Comparison of ENCODE assay signal across 1 cellular context in the genomic region with DNA sequence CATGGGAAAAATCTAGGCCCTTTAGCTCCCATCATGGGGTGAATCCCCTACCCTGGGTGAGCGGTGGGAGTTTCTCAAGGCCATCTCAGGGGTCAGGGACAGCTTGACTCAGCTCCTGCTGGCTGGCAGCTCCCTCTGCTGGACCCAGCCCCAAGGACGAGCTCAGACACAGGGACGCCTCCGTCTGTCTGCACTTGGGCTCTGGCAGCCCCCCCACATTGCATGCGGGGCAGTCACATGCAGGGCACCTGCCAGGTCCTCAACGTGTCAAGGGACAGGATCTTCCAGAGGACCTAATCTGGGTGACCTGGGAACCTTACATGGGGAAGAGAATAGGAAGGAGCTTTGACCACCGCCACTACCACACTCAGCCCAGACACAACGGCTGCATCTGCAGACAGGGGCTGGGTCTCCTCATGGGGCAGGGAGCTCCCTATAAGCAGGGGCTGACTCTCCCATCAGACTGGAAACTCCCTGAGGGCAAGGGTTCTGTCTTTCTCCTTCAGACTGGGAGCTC.
TF ChIP-seq lines count a peak whose summit lies in the region.

No MANE protein-coding gene starts in this region.

TF ChIP-seq in WTC11, 78 proteins besides CTCF, POLR2A, EP300 and RAD21 (continued from another document):
- TF ChIP-seq ZBTB21 (CRISPR knock-in tag; IDR thresholded peaks at IDR 0.05; ENCODE audit: borderline replicate concordance) = no peak
- no peak for TF ChIP-seq SMAD4 (CRISPR knock-in tag; IDR thresholded peaks at IDR 0.05)
- TF ChIP-seq SMAD3 (CRISPR knock-in tag; IDR thresholded peaks at IDR 0.05; ENCODE audit: borderline replicate concordance) = no peak
- no peak for TF ChIP-seq IRF2 (CRISPR knock-in tag; IDR thresholded peaks at IDR 0.05; ENCODE audit: borderline replicate concordance, low read depth)
- no peak for TF ChIP-seq TEAD1 (CRISPR knock-in tag; IDR thresholded peaks at IDR 0.05)
- no peak for TF ChIP-seq PRRX2 (CRISPR knock-in tag; IDR thresholded peaks at IDR 0.05)
- no peak for TF ChIP-seq JUN (CRISPR knock-in tag; IDR thresholded peaks at IDR 0.05)
- TF ChIP-seq, protein P1, sequence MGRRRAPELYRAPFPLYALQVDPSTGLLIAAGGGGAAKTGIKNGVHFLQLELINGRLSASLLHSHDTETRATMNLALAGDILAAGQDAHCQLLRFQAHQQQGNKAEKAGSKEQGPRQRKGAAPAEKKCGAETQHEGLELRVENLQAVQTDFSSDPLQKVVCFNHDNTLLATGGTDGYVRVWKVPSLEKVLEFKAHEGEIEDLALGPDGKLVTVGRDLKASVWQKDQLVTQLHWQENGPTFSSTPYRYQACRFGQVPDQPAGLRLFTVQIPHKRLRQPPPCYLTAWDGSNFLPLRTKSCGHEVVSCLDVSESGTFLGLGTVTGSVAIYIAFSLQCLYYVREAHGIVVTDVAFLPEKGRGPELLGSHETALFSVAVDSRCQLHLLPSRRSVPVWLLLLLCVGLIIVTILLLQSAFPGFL (CRISPR knock-in tag; IDR thresholded peaks at IDR 0.05; ENCODE audit: borderline replicate concordance) = no peak
- TF ChIP-seq ZNF121 (CRISPR knock-in tag; IDR thresholded peaks at IDR 0.05) = no peak
- no peak for TF ChIP-seq MYBL2 (CRISPR knock-in tag; IDR thresholded peaks at IDR 0.05)
- no peak for TF ChIP-seq SOX15 (CRISPR knock-in tag; IDR thresholded peaks at IDR 0.05)
- TF ChIP-seq FOXP1 (CRISPR knock-in tag; IDR thresholded peaks at IDR 0.05; ENCODE audit: borderline replicate concordance) = no peak
- TF ChIP-seq EMX1 (CRISPR knock-in tag; IDR thresholded peaks at IDR 0.05) = no peak
- TF ChIP-seq FOXK1 (CRISPR knock-in tag; IDR thresholded peaks at IDR 0.05) = 0 out of 2 replicates have a peak, but pooled peaks have one; percentile 19
- TF ChIP-seq, protein P2, sequence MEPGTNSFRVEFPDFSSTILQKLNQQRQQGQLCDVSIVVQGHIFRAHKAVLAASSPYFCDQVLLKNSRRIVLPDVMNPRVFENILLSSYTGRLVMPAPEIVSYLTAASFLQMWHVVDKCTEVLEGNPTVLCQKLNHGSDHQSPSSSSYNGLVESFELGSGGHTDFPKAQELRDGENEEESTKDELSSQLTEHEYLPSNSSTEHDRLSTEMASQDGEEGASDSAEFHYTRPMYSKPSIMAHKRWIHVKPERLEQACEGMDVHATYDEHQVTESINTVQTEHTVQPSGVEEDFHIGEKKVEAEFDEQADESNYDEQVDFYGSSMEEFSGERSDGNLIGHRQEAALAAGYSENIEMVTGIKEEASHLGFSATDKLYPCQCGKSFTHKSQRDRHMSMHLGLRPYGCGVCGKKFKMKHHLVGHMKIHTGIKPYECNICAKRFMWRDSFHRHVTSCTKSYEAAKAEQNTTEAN (CRISPR knock-in tag; IDR thresholded peaks at IDR 0.05) = no peak
- TF ChIP-seq, protein P3, sequence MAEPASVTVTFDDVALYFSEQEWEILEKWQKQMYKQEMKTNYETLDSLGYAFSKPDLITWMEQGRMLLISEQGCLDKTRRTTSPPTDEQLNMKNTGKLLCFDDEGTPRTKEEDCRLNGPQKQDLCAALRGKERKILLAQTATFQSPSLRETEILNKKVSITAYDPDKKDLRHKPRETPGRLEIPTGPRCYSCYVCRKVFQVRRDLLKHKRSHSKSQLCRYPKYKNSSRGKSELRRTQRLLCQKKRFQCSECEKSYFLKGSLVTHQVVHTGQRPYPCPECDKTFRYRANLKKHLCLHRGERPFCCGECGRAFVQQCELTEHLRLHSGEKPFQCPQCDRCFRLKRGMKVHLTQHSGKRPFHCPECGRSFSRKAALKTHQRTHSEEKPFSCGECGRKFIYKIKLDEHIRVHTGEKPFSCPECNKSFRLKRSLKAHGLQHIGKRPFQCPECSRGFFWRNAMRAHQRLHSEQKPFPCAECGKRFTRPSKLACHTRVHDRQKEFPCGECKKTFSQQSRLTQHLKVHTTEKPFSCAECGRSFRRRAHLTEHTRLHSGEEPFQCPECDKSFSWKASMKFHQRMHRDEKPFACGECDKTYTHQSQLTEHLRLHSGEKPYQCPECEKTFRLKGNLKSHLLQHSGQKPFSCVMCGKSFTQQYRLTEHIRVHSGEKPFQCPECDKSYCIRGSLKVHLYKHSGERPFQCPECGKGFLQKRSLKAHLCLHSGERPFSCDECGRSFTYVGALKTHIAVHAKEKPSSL (CRISPR knock-in tag; conservative IDR thresholded peaks at IDR 0.05) = no peak
- TF ChIP-seq NR3C1 (CRISPR knock-in tag; conservative IDR thresholded peaks at IDR 0.05; ENCODE audit: low read depth) = no peak
- TF ChIP-seq, protein P4, sequence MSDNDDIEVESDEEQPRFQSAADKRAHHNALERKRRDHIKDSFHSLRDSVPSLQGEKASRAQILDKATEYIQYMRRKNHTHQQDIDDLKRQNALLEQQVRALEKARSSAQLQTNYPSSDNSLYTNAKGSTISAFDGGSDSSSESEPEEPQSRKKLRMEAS (CRISPR knock-in tag; IDR thresholded peaks at IDR 0.05) = peak; percentile 82
- no peak for TF ChIP-seq JAZF1 (CRISPR knock-in tag; IDR thresholded peaks at IDR 0.05)
- TF ChIP-seq ZNF671 (CRISPR knock-in tag; IDR thresholded peaks at IDR 0.05) = no peak
- no peak for TF ChIP-seq ZNF138 (CRISPR knock-in tag; conservative IDR thresholded peaks at IDR 0.05)
- no peak for TF ChIP-seq SP1 (CRISPR knock-in tag; conservative IDR thresholded peaks at IDR 0.05)
- TF ChIP-seq, protein P5, sequence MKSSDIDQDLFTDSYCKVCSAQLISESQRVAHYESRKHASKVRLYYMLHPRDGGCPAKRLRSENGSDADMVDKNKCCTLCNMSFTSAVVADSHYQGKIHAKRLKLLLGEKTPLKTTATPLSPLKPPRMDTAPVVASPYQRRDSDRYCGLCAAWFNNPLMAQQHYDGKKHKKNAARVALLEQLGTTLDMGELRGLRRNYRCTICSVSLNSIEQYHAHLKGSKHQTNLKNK (CRISPR knock-in tag; IDR thresholded peaks at IDR 0.05) = no peak
- no peak for TF ChIP-seq NR2C2 (CRISPR knock-in tag; IDR thresholded peaks at IDR 0.05)
- TF ChIP-seq, protein P6, sequence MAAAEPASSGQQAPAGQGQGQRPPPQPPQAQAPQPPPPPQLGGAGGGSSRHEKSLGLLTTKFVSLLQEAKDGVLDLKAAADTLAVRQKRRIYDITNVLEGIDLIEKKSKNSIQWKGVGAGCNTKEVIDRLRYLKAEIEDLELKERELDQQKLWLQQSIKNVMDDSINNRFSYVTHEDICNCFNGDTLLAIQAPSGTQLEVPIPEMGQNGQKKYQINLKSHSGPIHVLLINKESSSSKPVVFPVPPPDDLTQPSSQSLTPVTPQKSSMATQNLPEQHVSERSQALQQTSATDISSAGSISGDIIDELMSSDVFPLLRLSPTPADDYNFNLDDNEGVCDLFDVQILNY (CRISPR knock-in tag; IDR thresholded peaks at IDR 0.05) = peak; percentile 61; the same call in 1 of the 2 replicates
- no peak; the same call in 1 of the 2 replicates for TF ChIP-seq ETV6 (CRISPR knock-in tag; IDR thresholded peaks at IDR 0.05)
- no peak for TF ChIP-seq CREB1 (CRISPR knock-in tag; IDR thresholded peaks at IDR 0.05)
- TF ChIP-seq ZNF263 (CRISPR knock-in tag; IDR thresholded peaks at IDR 0.05; ENCODE audit: low read depth) = no peak
- TF ChIP-seq TEAD4 (CRISPR knock-in tag; IDR thresholded peaks at IDR 0.05) = no peak
- TF ChIP-seq, protein P7, sequence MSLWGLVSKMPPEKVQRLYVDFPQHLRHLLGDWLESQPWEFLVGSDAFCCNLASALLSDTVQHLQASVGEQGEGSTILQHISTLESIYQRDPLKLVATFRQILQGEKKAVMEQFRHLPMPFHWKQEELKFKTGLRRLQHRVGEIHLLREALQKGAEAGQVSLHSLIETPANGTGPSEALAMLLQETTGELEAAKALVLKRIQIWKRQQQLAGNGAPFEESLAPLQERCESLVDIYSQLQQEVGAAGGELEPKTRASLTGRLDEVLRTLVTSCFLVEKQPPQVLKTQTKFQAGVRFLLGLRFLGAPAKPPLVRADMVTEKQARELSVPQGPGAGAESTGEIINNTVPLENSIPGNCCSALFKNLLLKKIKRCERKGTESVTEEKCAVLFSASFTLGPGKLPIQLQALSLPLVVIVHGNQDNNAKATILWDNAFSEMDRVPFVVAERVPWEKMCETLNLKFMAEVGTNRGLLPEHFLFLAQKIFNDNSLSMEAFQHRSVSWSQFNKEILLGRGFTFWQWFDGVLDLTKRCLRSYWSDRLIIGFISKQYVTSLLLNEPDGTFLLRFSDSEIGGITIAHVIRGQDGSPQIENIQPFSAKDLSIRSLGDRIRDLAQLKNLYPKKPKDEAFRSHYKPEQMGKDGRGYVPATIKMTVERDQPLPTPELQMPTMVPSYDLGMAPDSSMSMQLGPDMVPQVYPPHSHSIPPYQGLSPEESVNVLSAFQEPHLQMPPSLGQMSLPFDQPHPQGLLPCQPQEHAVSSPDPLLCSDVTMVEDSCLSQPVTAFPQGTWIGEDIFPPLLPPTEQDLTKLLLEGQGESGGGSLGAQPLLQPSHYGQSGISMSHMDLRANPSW (CRISPR knock-in tag; conservative IDR thresholded peaks at IDR 0.05; ENCODE audit: low read depth) = no peak
- no peak for TF ChIP-seq HMGA2 (CRISPR knock-in tag; IDR thresholded peaks at IDR 0.05)
- TF ChIP-seq NFYB (CRISPR knock-in tag; conservative IDR thresholded peaks at IDR 0.05; ENCODE audit: low read depth) = no peak
- TF ChIP-seq, protein P8, sequence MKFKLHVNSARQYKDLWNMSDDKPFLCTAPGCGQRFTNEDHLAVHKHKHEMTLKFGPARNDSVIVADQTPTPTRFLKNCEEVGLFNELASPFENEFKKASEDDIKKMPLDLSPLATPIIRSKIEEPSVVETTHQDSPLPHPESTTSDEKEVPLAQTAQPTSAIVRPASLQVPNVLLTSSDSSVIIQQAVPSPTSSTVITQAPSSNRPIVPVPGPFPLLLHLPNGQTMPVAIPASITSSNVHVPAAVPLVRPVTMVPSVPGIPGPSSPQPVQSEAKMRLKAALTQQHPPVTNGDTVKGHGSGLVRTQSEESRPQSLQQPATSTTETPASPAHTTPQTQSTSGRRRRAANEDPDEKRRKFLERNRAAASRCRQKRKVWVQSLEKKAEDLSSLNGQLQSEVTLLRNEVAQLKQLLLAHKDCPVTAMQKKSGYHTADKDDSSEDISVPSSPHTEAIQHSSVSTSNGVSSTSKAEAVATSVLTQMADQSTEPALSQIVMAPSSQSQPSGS (CRISPR knock-in tag; IDR thresholded peaks at IDR 0.05; ENCODE audit: borderline replicate concordance, low read depth) = no peak
- TF ChIP-seq OVOL2 (CRISPR knock-in tag; IDR thresholded peaks at IDR 0.05; ENCODE audit: borderline replicate concordance) = no peak
- no peak for TF ChIP-seq GTF2I (CRISPR knock-in tag; conservative IDR thresholded peaks at IDR 0.05)
- TF ChIP-seq, protein P9, sequence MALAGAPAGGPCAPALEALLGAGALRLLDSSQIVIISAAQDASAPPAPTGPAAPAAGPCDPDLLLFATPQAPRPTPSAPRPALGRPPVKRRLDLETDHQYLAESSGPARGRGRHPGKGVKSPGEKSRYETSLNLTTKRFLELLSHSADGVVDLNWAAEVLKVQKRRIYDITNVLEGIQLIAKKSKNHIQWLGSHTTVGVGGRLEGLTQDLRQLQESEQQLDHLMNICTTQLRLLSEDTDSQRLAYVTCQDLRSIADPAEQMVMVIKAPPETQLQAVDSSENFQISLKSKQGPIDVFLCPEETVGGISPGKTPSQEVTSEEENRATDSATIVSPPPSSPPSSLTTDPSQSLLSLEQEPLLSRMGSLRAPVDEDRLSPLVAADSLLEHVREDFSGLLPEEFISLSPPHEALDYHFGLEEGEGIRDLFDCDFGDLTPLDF (CRISPR knock-in tag; IDR thresholded peaks at IDR 0.05) = no peak
- peak; percentile 46; the same call in 1 of the 2 replicates for TF ChIP-seq GABPB1 (CRISPR knock-in tag; IDR thresholded peaks at IDR 0.05)
- TF ChIP-seq, protein P10, sequence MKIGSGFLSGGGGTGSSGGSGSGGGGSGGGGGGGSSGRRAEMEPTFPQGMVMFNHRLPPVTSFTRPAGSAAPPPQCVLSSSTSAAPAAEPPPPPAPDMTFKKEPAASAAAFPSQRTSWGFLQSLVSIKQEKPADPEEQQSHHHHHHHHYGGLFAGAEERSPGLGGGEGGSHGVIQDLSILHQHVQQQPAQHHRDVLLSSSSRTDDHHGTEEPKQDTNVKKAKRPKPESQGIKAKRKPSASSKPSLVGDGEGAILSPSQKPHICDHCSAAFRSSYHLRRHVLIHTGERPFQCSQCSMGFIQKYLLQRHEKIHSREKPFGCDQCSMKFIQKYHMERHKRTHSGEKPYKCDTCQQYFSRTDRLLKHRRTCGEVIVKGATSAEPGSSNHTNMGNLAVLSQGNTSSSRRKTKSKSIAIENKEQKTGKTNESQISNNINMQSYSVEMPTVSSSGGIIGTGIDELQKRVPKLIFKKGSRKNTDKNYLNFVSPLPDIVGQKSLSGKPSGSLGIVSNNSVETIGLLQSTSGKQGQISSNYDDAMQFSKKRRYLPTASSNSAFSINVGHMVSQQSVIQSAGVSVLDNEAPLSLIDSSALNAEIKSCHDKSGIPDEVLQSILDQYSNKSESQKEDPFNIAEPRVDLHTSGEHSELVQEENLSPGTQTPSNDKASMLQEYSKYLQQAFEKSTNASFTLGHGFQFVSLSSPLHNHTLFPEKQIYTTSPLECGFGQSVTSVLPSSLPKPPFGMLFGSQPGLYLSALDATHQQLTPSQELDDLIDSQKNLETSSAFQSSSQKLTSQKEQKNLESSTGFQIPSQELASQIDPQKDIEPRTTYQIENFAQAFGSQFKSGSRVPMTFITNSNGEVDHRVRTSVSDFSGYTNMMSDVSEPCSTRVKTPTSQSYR (CRISPR knock-in tag; IDR thresholded peaks at IDR 0.05) = no peak
- TF ChIP-seq, protein P11, sequence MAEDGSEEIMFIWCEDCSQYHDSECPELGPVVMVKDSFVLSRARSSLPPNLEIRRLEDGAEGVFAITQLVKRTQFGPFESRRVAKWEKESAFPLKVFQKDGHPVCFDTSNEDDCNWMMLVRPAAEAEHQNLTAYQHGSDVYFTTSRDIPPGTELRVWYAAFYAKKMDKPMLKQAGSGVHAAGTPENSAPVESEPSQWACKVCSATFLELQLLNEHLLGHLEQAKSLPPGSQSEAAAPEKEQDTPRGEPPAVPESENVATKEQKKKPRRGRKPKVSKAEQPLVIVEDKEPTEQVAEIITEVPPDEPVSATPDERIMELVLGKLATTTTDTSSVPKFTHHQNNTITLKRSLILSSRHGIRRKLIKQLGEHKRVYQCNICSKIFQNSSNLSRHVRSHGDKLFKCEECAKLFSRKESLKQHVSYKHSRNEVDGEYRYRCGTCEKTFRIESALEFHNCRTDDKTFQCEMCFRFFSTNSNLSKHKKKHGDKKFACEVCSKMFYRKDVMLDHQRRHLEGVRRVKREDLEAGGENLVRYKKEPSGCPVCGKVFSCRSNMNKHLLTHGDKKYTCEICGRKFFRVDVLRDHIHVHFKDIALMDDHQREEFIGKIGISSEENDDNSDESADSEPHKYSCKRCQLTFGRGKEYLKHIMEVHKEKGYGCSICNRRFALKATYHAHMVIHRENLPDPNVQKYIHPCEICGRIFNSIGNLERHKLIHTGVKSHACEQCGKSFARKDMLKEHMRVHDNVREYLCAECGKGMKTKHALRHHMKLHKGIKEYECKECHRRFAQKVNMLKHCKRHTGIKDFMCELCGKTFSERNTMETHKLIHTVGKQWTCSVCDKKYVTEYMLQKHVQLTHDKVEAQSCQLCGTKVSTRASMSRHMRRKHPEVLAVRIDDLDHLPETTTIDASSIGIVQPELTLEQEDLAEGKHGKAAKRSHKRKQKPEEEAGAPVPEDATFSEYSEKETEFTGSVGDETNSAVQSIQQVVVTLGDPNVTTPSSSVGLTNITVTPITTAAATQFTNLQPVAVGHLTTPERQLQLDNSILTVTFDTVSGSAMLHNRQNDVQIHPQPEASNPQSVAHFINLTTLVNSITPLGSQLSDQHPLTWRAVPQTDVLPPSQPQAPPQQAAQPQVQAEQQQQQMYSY (CRISPR knock-in tag; IDR thresholded peaks at IDR 0.05) = no peak
TF ChIP-seq in WTC11: peak in this region for 6.
